ENCODE assay signal across 2 cellular contexts in the genomic region with DNA sequence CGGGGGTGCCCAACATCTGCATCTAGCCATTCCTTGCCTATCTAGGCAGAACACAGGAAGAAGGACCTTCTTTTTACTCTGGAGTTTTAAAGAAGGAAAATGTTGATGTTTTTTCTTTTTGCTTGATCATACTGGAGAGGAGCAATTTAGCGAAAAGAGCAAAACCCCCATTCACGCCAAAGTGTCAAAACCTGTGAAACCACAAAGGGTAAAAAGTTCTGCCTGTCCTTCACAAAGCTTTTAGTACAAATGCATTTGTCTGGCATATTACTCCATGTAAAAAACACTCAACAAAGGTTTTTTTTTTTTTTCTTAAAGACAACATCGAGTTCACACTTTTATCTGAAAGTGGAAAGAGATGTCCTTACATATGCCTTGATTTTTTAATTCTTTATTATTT.
TF ChIP-seq lines count a peak whose summit lies in the region.

No MANE protein-coding gene starts in this region.

TF ChIP-seq in GM23338, 12 proteins besides CTCF, POLR2A, EP300 and RAD21 (continued from another document):
- TF ChIP-seq ZNF331 (CRISPR knock-in tag; IDR thresholded peaks at IDR 0.05; ENCODE audit: low read depth) (no peak), POLR2AphosphoS5 (IDR thresholded peaks at IDR 0.05; ENCODE audit: low read depth) (no peak), EZH2phosphoT487 (IDR thresholded peaks at IDR 0.05; ENCODE audit: unreplicated experiment) (no peak), JUNB (IDR thresholded peaks at IDR 0.05; ENCODE audit: unreplicated experiment) (no peak), EZH2 (IDR thresholded peaks at IDR 0.05; ENCODE audit: low read depth, unreplicated experiment) (no peak), ZNF114 (CRISPR knock-in tag; IDR thresholded peaks at IDR 0.05) (no peak), STAT1 (IDR thresholded peaks at IDR 0.05; ENCODE audit: unreplicated experiment) (no peak)
- TF ChIP-seq, protein P1, sequence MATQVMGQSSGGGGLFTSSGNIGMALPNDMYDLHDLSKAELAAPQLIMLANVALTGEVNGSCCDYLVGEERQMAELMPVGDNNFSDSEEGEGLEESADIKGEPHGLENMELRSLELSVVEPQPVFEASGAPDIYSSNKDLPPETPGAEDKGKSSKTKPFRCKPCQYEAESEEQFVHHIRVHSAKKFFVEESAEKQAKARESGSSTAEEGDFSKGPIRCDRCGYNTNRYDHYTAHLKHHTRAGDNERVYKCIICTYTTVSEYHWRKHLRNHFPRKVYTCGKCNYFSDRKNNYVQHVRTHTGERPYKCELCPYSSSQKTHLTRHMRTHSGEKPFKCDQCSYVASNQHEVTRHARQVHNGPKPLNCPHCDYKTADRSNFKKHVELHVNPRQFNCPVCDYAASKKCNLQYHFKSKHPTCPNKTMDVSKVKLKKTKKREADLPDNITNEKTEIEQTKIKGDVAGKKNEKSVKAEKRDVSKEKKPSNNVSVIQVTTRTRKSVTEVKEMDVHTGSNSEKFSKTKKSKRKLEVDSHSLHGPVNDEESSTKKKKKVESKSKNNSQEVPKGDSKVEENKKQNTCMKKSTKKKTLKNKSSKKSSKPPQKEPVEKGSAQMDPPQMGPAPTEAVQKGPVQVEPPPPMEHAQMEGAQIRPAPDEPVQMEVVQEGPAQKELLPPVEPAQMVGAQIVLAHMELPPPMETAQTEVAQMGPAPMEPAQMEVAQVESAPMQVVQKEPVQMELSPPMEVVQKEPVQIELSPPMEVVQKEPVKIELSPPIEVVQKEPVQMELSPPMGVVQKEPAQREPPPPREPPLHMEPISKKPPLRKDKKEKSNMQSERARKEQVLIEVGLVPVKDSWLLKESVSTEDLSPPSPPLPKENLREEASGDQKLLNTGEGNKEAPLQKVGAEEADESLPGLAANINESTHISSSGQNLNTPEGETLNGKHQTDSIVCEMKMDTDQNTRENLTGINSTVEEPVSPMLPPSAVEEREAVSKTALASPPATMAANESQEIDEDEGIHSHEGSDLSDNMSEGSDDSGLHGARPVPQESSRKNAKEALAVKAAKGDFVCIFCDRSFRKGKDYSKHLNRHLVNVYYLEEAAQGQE (IDR thresholded peaks at IDR 0.05; ENCODE audit: unreplicated experiment), result no peak
- TF ChIP-seq, protein P2, sequence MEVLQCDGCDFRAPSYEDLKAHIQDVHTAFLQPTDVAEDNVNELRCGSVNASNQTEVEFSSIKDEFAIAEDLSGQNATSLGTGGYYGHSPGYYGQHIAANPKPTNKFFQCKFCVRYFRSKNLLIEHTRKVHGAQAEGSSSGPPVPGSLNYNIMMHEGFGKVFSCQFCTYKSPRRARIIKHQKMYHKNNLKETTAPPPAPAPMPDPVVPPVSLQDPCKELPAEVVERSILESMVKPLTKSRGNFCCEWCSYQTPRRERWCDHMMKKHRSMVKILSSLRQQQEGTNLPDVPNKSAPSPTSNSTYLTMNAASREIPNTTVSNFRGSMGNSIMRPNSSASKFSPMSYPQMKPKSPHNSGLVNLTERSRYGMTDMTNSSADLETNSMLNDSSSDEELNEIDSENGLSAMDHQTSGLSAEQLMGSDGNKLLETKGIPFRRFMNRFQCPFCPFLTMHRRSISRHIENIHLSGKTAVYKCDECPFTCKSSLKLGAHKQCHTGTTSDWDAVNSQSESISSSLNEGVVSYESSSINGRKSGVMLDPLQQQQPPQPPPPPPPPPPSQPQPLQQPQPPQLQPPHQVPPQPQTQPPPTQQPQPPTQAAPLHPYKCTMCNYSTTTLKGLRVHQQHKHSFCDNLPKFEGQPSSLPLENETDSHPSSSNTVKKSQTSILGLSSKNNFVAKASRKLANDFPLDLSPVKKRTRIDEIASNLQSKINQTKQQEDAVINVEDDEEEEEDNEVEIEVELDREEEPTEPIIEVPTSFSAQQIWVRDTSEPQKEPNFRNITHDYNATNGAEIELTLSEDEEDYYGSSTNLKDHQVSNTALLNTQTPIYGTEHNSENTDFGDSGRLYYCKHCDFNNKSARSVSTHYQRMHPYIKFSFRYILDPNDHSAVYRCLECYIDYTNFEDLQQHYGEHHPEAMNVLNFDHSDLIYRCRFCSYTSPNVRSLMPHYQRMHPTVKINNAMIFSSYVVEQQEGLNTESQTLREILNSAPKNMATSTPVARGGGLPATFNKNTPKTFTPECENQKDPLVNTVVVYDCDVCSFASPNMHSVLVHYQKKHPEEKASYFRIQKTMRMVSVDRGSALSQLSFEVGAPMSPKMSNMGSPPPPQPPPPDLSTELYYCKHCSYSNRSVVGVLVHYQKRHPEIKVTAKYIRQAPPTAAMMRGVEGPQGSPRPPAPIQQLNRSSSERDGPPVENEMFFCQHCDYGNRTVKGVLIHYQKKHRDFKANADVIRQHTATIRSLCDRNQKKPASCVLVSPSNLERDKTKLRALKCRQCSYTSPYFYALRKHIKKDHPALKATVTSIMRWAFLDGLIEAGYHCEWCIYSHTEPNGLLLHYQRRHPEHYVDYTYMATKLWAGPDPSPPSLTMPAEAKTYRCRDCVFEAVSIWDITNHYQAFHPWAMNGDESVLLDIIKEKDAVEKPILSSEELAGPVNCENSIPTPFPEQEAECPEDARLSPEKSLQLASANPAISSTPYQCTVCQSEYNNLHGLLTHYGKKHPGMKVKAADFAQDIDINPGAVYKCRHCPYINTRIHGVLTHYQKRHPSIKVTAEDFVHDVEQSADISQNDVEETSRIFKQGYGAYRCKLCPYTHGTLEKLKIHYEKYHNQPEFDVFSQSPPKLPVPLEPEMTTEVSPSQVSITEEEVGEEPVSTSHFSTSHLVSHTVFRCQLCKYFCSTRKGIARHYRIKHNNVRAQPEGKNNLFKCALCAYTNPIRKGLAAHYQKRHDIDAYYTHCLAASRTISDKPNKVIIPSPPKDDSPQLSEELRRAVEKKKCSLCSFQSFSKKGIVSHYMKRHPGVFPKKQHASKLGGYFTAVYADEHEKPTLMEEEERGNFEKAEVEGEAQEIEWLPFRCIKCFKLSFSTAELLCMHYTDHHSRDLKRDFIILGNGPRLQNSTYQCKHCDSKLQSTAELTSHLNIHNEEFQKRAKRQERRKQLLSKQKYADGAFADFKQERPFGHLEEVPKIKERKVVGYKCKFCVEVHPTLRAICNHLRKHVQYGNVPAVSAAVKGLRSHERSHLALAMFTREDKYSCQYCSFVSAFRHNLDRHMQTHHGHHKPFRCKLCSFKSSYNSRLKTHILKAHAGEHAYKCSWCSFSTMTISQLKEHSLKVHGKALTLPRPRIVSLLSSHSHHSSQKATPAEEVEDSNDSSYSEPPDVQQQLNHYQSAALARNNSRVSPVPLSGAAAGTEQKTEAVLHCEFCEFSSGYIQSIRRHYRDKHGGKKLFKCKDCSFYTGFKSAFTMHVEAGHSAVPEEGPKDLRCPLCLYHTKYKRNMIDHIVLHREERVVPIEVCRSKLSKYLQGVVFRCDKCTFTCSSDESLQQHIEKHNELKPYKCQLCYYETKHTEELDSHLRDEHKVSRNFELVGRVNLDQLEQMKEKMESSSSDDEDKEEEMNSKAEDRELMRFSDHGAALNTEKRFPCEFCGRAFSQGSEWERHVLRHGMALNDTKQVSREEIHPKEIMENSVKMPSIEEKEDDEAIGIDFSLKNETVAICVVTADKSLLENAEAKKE (CRISPR knock-in tag; IDR thresholded peaks at IDR 0.05), result no peak
- TF ChIP-seq, protein P3, sequence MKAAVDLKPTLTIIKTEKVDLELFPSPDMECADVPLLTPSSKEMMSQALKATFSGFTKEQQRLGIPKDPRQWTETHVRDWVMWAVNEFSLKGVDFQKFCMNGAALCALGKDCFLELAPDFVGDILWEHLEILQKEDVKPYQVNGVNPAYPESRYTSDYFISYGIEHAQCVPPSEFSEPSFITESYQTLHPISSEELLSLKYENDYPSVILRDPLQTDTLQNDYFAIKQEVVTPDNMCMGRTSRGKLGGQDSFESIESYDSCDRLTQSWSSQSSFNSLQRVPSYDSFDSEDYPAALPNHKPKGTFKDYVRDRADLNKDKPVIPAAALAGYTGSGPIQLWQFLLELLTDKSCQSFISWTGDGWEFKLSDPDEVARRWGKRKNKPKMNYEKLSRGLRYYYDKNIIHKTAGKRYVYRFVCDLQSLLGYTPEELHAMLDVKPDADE (IDR thresholded peaks at IDR 0.05), result no peak

TF ChIP-seq in GM12878, 131 proteins besides CTCF, POLR2A, EP300 and RAD21 (continued from another document):
- TF ChIP-seq RUNX3 (IDR thresholded peaks at IDR 0.05; ENCODE audit: low read length), result peak; percentile 73
- TF ChIP-seq MTA2 (IDR thresholded peaks at IDR 0.05; ENCODE audit: low read depth), result peak; percentile 29; the same call in 1 of the 2 replicates
- TF ChIP-seq, protein P4, sequence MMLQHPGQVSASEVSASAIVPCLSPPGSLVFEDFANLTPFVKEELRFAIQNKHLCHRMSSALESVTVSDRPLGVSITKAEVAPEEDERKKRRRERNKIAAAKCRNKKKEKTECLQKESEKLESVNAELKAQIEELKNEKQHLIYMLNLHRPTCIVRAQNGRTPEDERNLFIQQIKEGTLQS (IDR thresholded peaks at IDR 0.05; ENCODE audit: borderline replicate concordance, extremely low read depth, low read depth, low read length), result no peak
